23 cellular contexts compared by ENCODE assay signal in the genomic region with DNA sequence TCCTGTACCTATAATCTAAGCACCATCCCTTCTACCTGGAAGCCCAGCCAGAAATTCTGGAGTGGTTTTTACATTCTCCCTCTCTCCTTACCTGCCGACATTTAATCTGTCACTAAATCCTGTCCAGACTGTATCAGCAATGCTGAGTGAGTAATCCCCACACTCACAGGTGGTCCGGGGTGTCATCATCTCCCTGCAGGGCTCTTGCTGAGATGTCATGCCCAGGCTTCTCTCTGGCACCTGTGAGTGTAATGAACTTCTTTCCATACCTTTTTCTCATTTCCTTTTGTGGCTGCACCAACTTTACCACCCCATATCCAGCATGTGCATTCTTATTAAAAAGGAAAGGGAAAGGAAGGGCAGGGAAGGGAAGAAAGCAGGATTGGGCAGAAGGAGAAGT.
A peak's percentile ranks its signal among the peaks of the same experiment; 100 is the strongest.
DNase-seq lines count a peak whose midpoint lies in the region; ATAC-seq and TF ChIP-seq lines count a peak whose summit lies in the region.
"Had no signal": no experiment of that assay in that cellular context is flagged by ENCODE, and none has a peak within 500 bp of the region (broad histone marks: within the 10 kb centered on the region; RNA-seq: fewer than 3 reads in every experiment).

No MANE protein-coding gene starts in this region.

- WGBS in mammary epithelial cell (ENCODE audit: low coverage, missing lambda C conversion rate) = 6% methylated on average over 2 of the region's 2 CpGs

- H3K9me3 Mint-ChIP-seq in MCF 10A (ENCODE audit: unreplicated experiment) (no peaks in the 10 kb centered on the region), type B pancreatic cell (no peaks in the 10 kb centered on the region)
- no peaks in the 10 kb centered on the region for H3K9me3 Mint-ChIP-seq in activated CD4-positive, alpha-beta T cell treated with anti-CD3 and anti-CD28 coated beads, Interleukin-2, amount 10 ng/mL, durations not matched to agents 7 days and 5 days
- H3K9me3 Mint-ChIP-seq: CD4-positive, alpha-beta T cell had no signal

- H3K9me3 ChIP-seq in mammary epithelial cell (replicated peaks; ENCODE audit: insufficient read depth, low read length) = no peaks in the 10 kb centered on the region
- H3K9me3 ChIP-seq: A549, BE2C had no signal

- intact Hi-C loops in mammary epithelial cell (cut with micrococcal nuclease) = no loop called here
- intact Hi-C loops in MCF 10A (cut with micrococcal nuclease) = no loop called here

- H3K27ac ChIP-seq in mammary epithelial cell (ENCODE audit: insufficient read depth, low read depth, low read length) = no peak overlapping the region
- H3K27ac ChIP-seq: A549; BLaER1 treated with 17β-estradiol and CSF1 and Interleukin-3, amounts not matched to agents 10 nM and 100 nM; GM23248 had no signal

- DNase-seq in mammary epithelial cell (peak; percentile 23), MCF 10A (ENCODE audit: unreplicated experiment) (no peak), epithelial cell of esophagus (ENCODE audit: low read depth) (peak; percentile 74), type B pancreatic cell (ENCODE audit: extremely low spot score, unreplicated experiment) (peak; percentile 24)
- no peak for DNase-seq in activated CD4-positive, alpha-beta T cell treated with anti-CD3 and anti-CD28 coated beads, Interleukin-2, amount 10 ng/mL, durations not matched to agents 7 days and 5 days
- DNase-seq: 8988T; ACHN; AML-193; BE2C; CD4-positive, alpha-beta T cell; CD8-positive, alpha-beta memory T cell; DMS 273 treated with DMSO at 0.1 percent for 48 hours; DMS79; EL; GDM1; GM23248; H7; HCEC 1CT had no signal

- dilution Hi-C loops in mammary epithelial cell (cut with HindIII; ENCODE audit: low sequenced_read_pairs) = no loop called here

- no peak overlapping the region for H3K4me3 Mint-ChIP-seq in MCF 10A (ENCODE audit: unreplicated experiment)
- no peak overlapping the region for H3K4me3 Mint-ChIP-seq in type B pancreatic cell
- no peak overlapping the region for H3K4me3 Mint-ChIP-seq in activated CD4-positive, alpha-beta T cell treated with anti-CD3 and anti-CD28 coated beads, Interleukin-2, amount 10 ng/mL, durations not matched to agents 7 days and 5 days
- H3K4me3 Mint-ChIP-seq: CD14-positive monocyte; CD4-positive, alpha-beta T cell; CD8-positive, alpha-beta memory T cell had no signal

- no peak overlapping the region for H3K9ac ChIP-seq in mammary epithelial cell (ENCODE audit: insufficient read depth, low read length)
- H3K9ac ChIP-seq: BLaER1 treated with 17β-estradiol and CSF1 and Interleukin-3, amounts not matched to agents 10 nM and 100 nM; GM23248 had no signal

- BruUV-seq in mammary epithelial cell (replicated peaks; lab: Mats Ljungman, UMichigan) (no TSS peak), MCF 10A (replicated peaks; lab: Mats Ljungman, UMichigan) (no TSS peak)

- H3K4me1 ChIP-seq in mammary epithelial cell (ENCODE audit: insufficient read depth, low read length) = peaks cover 20% of the 10 kb centered on the region
- H3K4me1 ChIP-seq: A549; BE2C; BLaER1 treated with 17β-estradiol and CSF1 and Interleukin-3, amounts not matched to agents 10 nM and 100 nM had no signal

- H3K36me3 Mint-ChIP-seq in MCF 10A (ENCODE audit: insufficient read depth, unreplicated experiment) (no peaks in the 10 kb centered on the region), type B pancreatic cell (no peaks in the 10 kb centered on the region)
- H3K36me3 Mint-ChIP-seq in activated CD4-positive, alpha-beta T cell treated with anti-CD3 and anti-CD28 coated beads, Interleukin-2, amount 10 ng/mL, durations not matched to agents 7 days and 5 days (ENCODE audit: low read depth) = no peaks in the 10 kb centered on the region
- H3K36me3 Mint-ChIP-seq: CD14-positive monocyte; CD8-positive, alpha-beta memory T cell had no signal

- no peak overlapping the region for H2AFZ ChIP-seq in mammary epithelial cell (ENCODE audit: low read depth, low read length)
- H2AFZ ChIP-seq: GM23248 had no signal

- no peak overlapping the region for H3K4me3 ChIP-seq in mammary epithelial cell (replicated peaks in 1 of 3; ENCODE audit: insufficient read depth in 1 of 3, low read depth in 2 of 3, low read length in 3 of 3)
- H3K4me3 ChIP-seq in epithelial cell of esophagus (ENCODE audit: low read length) = no peak overlapping the region
- H3K4me3 ChIP-seq: A549; BLaER1 treated with 17β-estradiol and CSF1 and Interleukin-3, amounts not matched to agents 10 nM and 100 nM; GM12878; GM23248 had no signal

- H3K27me3 ChIP-seq in mammary epithelial cell (ENCODE audit: insufficient read depth, low read length) = no peaks in the 10 kb centered on the region
- H3K27me3 ChIP-seq: BE2C; BLaER1 treated with 17β-estradiol and CSF1 and Interleukin-3, amounts not matched to agents 10 nM and 100 nM had no signal

- H3K79me2 ChIP-seq in mammary epithelial cell (ENCODE audit: insufficient read depth, low read length) = no peaks in the 10 kb centered on the region

- POLR2A ChIA-PET in MCF 10A (lab: Yijun Ruan, JAX) = no interaction called here
- POLR2A ChIA-PET in activated CD4-positive, alpha-beta T cell treated with anti-CD3 and anti-CD28 coated beads, Interleukin-2, amount 10 ng/mL, durations not matched to agents 7 days and 5 days (lab: Charles Lee) = no interaction called here

- TF ChIP-seq CTCF in mammary epithelial cell (conservative IDR thresholded peaks at IDR 0.05 in 1 of 2, IDR thresholded peaks at IDR 0.05 in 1 of 2; ENCODE audit: extremely low read depth in 1 of 2, insufficient read depth in 1 of 2, low read depth in 1 of 2, low read length in 2 of 2) (no peak), MCF 10A (IDR thresholded peaks at IDR 0.05; ENCODE audit: unreplicated experiment) (no peak), epithelial cell of esophagus (IDR thresholded peaks at IDR 0.05; ENCODE audit: insufficient read depth, low read depth, low read length, missing control alignments) (no peak), type B pancreatic cell (conservative IDR thresholded peaks at IDR 0.05) (no peak)

- no peak overlapping the region for H3K4me2 ChIP-seq in mammary epithelial cell (ENCODE audit: insufficient read depth, low read depth, low read length)
- H3K4me2 ChIP-seq: A549; BLaER1 treated with 17β-estradiol and CSF1 and Interleukin-3, amounts not matched to agents 10 nM and 100 nM had no signal

- in situ Hi-C loops in mammary epithelial cell (cut with MboI; ENCODE audit: low sequenced_read_pairs in 2 of 2) = no loop called here

- no peaks in the 10 kb centered on the region for H3K36me3 ChIP-seq in mammary epithelial cell (ENCODE audit: insufficient read depth, low read length)
- H3K36me3 ChIP-seq: BE2C; BLaER1 treated with 17β-estradiol and CSF1 and Interleukin-3, amounts not matched to agents 10 nM and 100 nM had no signal

- H3K27me3 Mint-ChIP-seq in MCF 10A (ENCODE audit: insufficient read depth, unreplicated experiment) (no peaks in the 10 kb centered on the region), type B pancreatic cell (peaks cover 11% of the 10 kb centered on the region)
- H3K27me3 Mint-ChIP-seq in activated CD4-positive, alpha-beta T cell treated with anti-CD3 and anti-CD28 coated beads, Interleukin-2, amount 10 ng/mL, durations not matched to agents 7 days and 5 days = no peaks in the 10 kb centered on the region

- H3K27ac Mint-ChIP-seq in MCF 10A (ENCODE audit: low read depth, unreplicated experiment) (no peak overlapping the region), type B pancreatic cell (no peak overlapping the region)
- H3K27ac Mint-ChIP-seq in activated CD4-positive, alpha-beta T cell treated with anti-CD3 and anti-CD28 coated beads, Interleukin-2, amount 10 ng/mL, durations not matched to agents 7 days and 5 days = no peak overlapping the region
- H3K27ac Mint-ChIP-seq: CD14-positive monocyte; CD4-positive, alpha-beta T cell; CD8-positive, alpha-beta memory T cell had no signal

- no peaks in the 10 kb centered on the region for H4K20me1 ChIP-seq in mammary epithelial cell (ENCODE audit: insufficient read depth, low read length)
- H4K20me1 ChIP-seq: BLaER1 treated with 17β-estradiol and CSF1 and Interleukin-3, amounts not matched to agents 10 nM and 100 nM had no signal

- CTCF ChIA-PET in mammary epithelial cell (lab: Charles Lee; ENCODE audit: low non-redundant PET) = no interaction called here
- CTCF ChIA-PET in MCF 10A (lab: Yijun Ruan, JAX) = interaction anchor here (1.0 kb wide), 1 partner anchor 25 kb away, joined by 3 read pairs; no protein-coding TSS in a partner anchor
- CTCF ChIA-PET in activated CD4-positive, alpha-beta T cell treated with anti-CD3 and anti-CD28 coated beads, Interleukin-2, amount 10 ng/mL, durations not matched to agents 7 days and 5 days (lab: Charles Lee) = no interaction called here

- no peak for ATAC-seq in HG02588 (IDR thresholded peaks at IDR 0.05; ENCODE audit: unreplicated experiment)
- ATAC-seq: A549, GM12878 had no signal

- no peaks in the 10 kb centered on the region for H3K4me1 Mint-ChIP-seq in MCF 10A (ENCODE audit: insufficient read depth, unreplicated experiment)
- H3K4me1 Mint-ChIP-seq in type B pancreatic cell (ENCODE audit: unreplicated experiment) = no peaks in the 10 kb centered on the region
- H3K4me1 Mint-ChIP-seq in activated CD4-positive, alpha-beta T cell treated with anti-CD3 and anti-CD28 coated beads, Interleukin-2, amount 10 ng/mL, durations not matched to agents 7 days and 5 days = no peaks in the 10 kb centered on the region
- H3K4me1 Mint-ChIP-seq: CD14-positive monocyte; CD8-positive, alpha-beta memory T cell had no signal

Comparison
In these comparisons a context has a peak if more than half of its experiments do, and no peak if none do; other contexts are left out.
1. DNase-seq: peak in mammary epithelial cell (single experiment), epithelial cell of esophagus (single experiment) and type B pancreatic cell (single experiment); none in MCF 10A (single experiment) and activated CD4-positive, alpha-beta T cell treated with anti-CD3 and anti-CD28 coated beads, Interleukin-2, amount 10 ng/mL, durations not matched to agents 7 days and 5 days (single experiment).